In genomic region chr11:72141066-72141465, GRCh38 we compare ENCODE assay signal across 10 cellular contexts. TPM values are rescaled to one million over a fixed set of nuclear protein-coding genes. Genes with fewer than 3 reads are reported as not detected.
DNase-seq lines count a peak whose midpoint lies in the region; ATAC-seq and TF ChIP-seq lines count a peak whose summit lies in the region.
"Had no signal": no experiment of that assay in that cellular context is flagged by ENCODE, and none has a peak within 500 bp of the region (broad histone marks: within the 10 kb centered on the region; RNA-seq: fewer than 3 reads in every experiment).

No MANE protein-coding gene starts in this region.

- peak overlapping the region; percentile 48 for H3K27ac ChIP-seq in fibroblast of lung (ENCODE audit: insufficient read depth, low read length)
- peak overlapping the region; percentile 56 for H3K27ac ChIP-seq in suprapubic skin

- POLR2A ChIA-PET in HEK293T (lab: Yijun Ruan, JAX), result interaction anchor here (1.0 kb wide), 1 partner anchor 29 kb away, joined by 3 read pairs; the partner anchor contains the start of gene ANAPC15

- no peak for TF ChIP-seq POLR2A in suprapubic skin (IDR thresholded peaks at IDR 0.05)

- no peaks in the 10 kb centered on the region for H3K79me2 ChIP-seq in fibroblast of lung (ENCODE audit: control insufficient read depth, insufficient read depth, low read length)

- DNase-seq in stimulated activated CD4-positive, alpha-beta T cell treated with anti-CD3 and anti-CD28 coated beads, Interleukin-15, amount 100 ng/mL, for 48 hours (ENCODE audit: low read depth in 2 of 2), result peak; percentile 10 to 23
- DNase-seq in stimulated activated CD4-positive, alpha-beta T cell treated with anti-CD3 and anti-CD28 coated beads, Interleukin-4, amount 100 ng/mL, for 4 hours, result no peak
- peak; percentile 91 for DNase-seq in SW480 (ENCODE audit: low spot score)
- peak; percentile 72 to 97 for DNase-seq in fibroblast of lung (ENCODE audit: low read depth in 2 of 2)
- no peak for DNase-seq in suprapubic skin (ENCODE audit: low spot score in 2 of 2)
- no peak for DNase-seq in GM13976 (ENCODE audit: low spot score)
- DNase-seq in HEK293T (ENCODE audit: extremely low spot score), result no peak
- DNase-seq: cortex of kidney had no signal

- no peak overlapping the region for H2AFZ ChIP-seq in fibroblast of lung (ENCODE audit: low read length)

- TF ChIP-seq CTCF in fibroblast of lung (conservative IDR thresholded peaks at IDR 0.05 in 1 of 2, IDR thresholded peaks at IDR 0.05 in 1 of 2; ENCODE audit: low read depth in 1 of 2, low read length in 2 of 2) (no peak), suprapubic skin (IDR thresholded peaks at IDR 0.05) (no peak), GM13976 (IDR thresholded peaks at IDR 0.05; ENCODE audit: borderline replicate concordance, control extremely low read depth, extremely low read depth, insufficient read depth, missing control alignments) (no peak)

- in situ Hi-C loops in GM13976 (cut with MboI; ENCODE audit: low sequenced_read_pairs, unreplicated experiment), result no loop called here

- no peak overlapping the region for H3K9ac ChIP-seq in fibroblast of lung (ENCODE audit: insufficient read depth, low read length)

- no peak overlapping the region for H3K4me2 ChIP-seq in fibroblast of lung (ENCODE audit: extremely low read depth, insufficient read depth, low read length)

- no peak for TF ChIP-seq EP300 in suprapubic skin (IDR thresholded peaks at IDR 0.05)

- H3K27me3 ChIP-seq in fibroblast of lung (ENCODE audit: control insufficient read depth, insufficient read depth, low read length), result no peaks in the 10 kb centered on the region
- H3K27me3 ChIP-seq in suprapubic skin, result no peaks in the 10 kb centered on the region

- WGBS in suprapubic skin, result 51% methylated on average over 3 of the region's 3 CpGs

- H3K4me1 ChIP-seq in fibroblast of lung (ENCODE audit: control insufficient read depth, extremely low read depth, insufficient read depth, low read length) (peaks cover 8% of the 10 kb centered on the region), suprapubic skin (peaks cover 7% of the 10 kb centered on the region)

- H3K9me3 ChIP-seq in fibroblast of lung (ENCODE audit: control insufficient read depth, insufficient read depth, low read depth, low read length), result no peaks in the 10 kb centered on the region
- H3K9me3 ChIP-seq in suprapubic skin, result no peaks in the 10 kb centered on the region

- H3K4me3 ChIP-seq in fibroblast of lung (replicated peaks in 1 of 4; ENCODE audit: control extremely low read depth in 1 of 4, insufficient read depth in 1 of 4, low read depth in 3 of 4, low read length in 4 of 4) (no peak overlapping the region), suprapubic skin (no peak overlapping the region)

- H3K36me3 ChIP-seq in fibroblast of lung (ENCODE audit: control insufficient read depth, insufficient read depth, low read length), result no peaks in the 10 kb centered on the region
- H3K36me3 ChIP-seq in suprapubic skin, result no peaks in the 10 kb centered on the region

- CTCF ChIA-PET in HEK293T (lab: Yijun Ruan, JAX), result no interaction called here

- no peak for ATAC-seq in HG02642 (IDR thresholded peaks at IDR 0.05; ENCODE audit: poor library complexity, unreplicated experiment)

- H4K20me1 ChIP-seq in fibroblast of lung (ENCODE audit: control insufficient read depth, extremely low read depth, insufficient read depth, low read length), result no peaks in the 10 kb centered on the region

TF ChIP-seq in HEK293T, 16 proteins besides CTCF, POLR2A, EP300 and RAD21:
- TF ChIP-seq FOXK2 (IDR thresholded peaks at IDR 0.05) (no peak), LEF1 (IDR thresholded peaks at IDR 0.05; ENCODE audit: borderline replicate concordance) (no peak), ARNT (IDR thresholded peaks at IDR 0.05) (no peak), FOXA1 (IDR thresholded peaks at IDR 0.05) (no peak), SUZ12 (IDR thresholded peaks at IDR 0.05) (no peak), ELF4 (IDR thresholded peaks at IDR 0.05) (no peak), TARDBP (IDR thresholded peaks at IDR 0.05) (no peak), HDGF (IDR thresholded peaks at IDR 0.05; ENCODE audit: borderline replicate concordance) (no peak), ZNF384 (IDR thresholded peaks at IDR 0.05) (no peak)
- TF ChIP-seq, protein P1, sequence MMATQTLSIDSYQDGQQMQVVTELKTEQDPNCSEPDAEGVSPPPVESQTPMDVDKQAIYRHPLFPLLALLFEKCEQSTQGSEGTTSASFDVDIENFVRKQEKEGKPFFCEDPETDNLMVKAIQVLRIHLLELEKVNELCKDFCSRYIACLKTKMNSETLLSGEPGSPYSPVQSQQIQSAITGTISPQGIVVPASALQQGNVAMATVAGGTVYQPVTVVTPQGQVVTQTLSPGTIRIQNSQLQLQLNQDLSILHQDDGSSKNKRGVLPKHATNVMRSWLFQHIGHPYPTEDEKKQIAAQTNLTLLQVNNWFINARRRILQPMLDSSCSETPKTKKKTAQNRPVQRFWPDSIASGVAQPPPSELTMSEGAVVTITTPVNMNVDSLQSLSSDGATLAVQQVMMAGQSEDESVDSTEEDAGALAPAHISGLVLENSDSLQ (IDR thresholded peaks at IDR 0.05), result no peak

RNA-seq across cellular contexts. Expression of gene FOLR3, which starts 5.5 kb away (rescaled TPM):
- 0.26 and 0.99 TPM in 2 replicates for total RNA-seq in fibroblast of lung
- 1.4 TPM in 2 replicates for polyA plus RNA-seq in fibroblast of lung
- 2.0 and 3.0 TPM in 2 replicates for polyA plus RNA-seq in fibroblast of lung (2012)
- 0.63 TPM in 1 of 2 replicates, not detected in the other for polyA minus RNA-seq in fibroblast of lung (ENCODE audit: low replicate concordance)
- not detected for total RNA-seq in suprapubic skin

RNA-seq across cellular contexts. Expression of gene ANAPC15, which starts 28.6 kb away (rescaled TPM):
- total RNA-seq in fibroblast of lung, result 20.8 and 24.8 TPM in 2 replicates
- polyA plus RNA-seq in fibroblast of lung, result 97.2 and 174 TPM in 2 replicates
- polyA plus RNA-seq in fibroblast of lung (2012), result 67.6 and 112 TPM in 2 replicates
- 10.2 and 60.4 TPM in 2 replicates for polyA minus RNA-seq in fibroblast of lung (ENCODE audit: low replicate concordance)
- 10 to 100 TPM; 20.6 to 32.1 (median 25.6) TPM for total RNA-seq in suprapubic skin

RNA-seq across cellular contexts. Expression of gene TOMT, which starts 35.3 kb away (rescaled TPM):
- total RNA-seq in fibroblast of lung (not detected in 2 replicates), suprapubic skin (not detected)
- polyA plus RNA-seq in fibroblast of lung, result not detected in 2 replicates
- not detected in 2 replicates for polyA plus RNA-seq in fibroblast of lung (2012)
- polyA minus RNA-seq in fibroblast of lung (ENCODE audit: low replicate concordance), result not detected in 2 replicates
- total RNA-seq: posterior vena cava had no signal

RNA-seq across cellular contexts. Expression of gene LAMTOR1, which starts 38.0 kb away (rescaled TPM):
- total RNA-seq in fibroblast of lung (80.9 and 90.3 TPM in 2 replicates), suprapubic skin (100 to 1,000 TPM in 2 of 4 donors, 10 to 100 TPM in 2; 64.5 to 111 (median 101) TPM)
- 137 and 183 TPM in 2 replicates for polyA plus RNA-seq in fibroblast of lung
- polyA plus RNA-seq in fibroblast of lung (2012), result 152 and 213 TPM in 2 replicates
- polyA minus RNA-seq in fibroblast of lung (ENCODE audit: low replicate concordance), result 208 and 507 TPM in 2 replicates

RNA-seq across cellular contexts. Expression of gene FOLR1, which starts 50.9 kb away (rescaled TPM):
- total RNA-seq in fibroblast of lung (not detected in 2 replicates), suprapubic skin (1 to 10 TPM in 3 of 4 donors, not detected in 1; 1.5 to 4.3 (median 4.3) TPM)
- 0.14 and 0.15 TPM in 2 replicates for polyA plus RNA-seq in fibroblast of lung
- polyA plus RNA-seq in fibroblast of lung (2012), result 0.22 and 0.28 TPM in 2 replicates
- not detected in 2 replicates for polyA minus RNA-seq in fibroblast of lung (ENCODE audit: low replicate concordance)
- total RNA-seq: posterior vena cava had no signal

Comparison
In these comparisons a context has a peak if more than half of its experiments do, and no peak if none do; other contexts are left out.
1. DNase-seq: peak in stimulated activated CD4-positive, alpha-beta T cell treated with anti-CD3 and anti-CD28 coated beads, Interleukin-15, amount 100 ng/mL, for 48 hours (2 of 2), SW480 (single experiment) and fibroblast of lung (2 of 2); none in stimulated activated CD4-positive, alpha-beta T cell treated with anti-CD3 and anti-CD28 coated beads, Interleukin-4, amount 100 ng/mL, for 4 hours (0 of 2), suprapubic skin (0 of 2), GM13976 (single experiment) and HEK293T (single experiment).